Comparison of ENCODE assay signal across 8 cellular contexts in genomic region chr10:21517983-21518628, GRCh38. TPM values are rescaled to one million over a fixed set of nuclear protein-coding genes. Genes with fewer than 3 reads are reported as not detected.
DNase-seq lines count a peak whose midpoint lies in the region; ATAC-seq, FAIRE-seq and TF ChIP-seq lines count a peak whose summit lies in the region.

No MANE protein-coding gene starts in this region.

- BruUV-seq in GM12878 (replicated peaks; lab: Mats Ljungman, UMichigan) = no TSS peak

- H3K79me2 ChIP-seq in GM12878 (ENCODE audit: control insufficient read depth, insufficient read depth, low read length) = no peaks in the 10 kb centered on the region

- H3K4me2 ChIP-seq in GM12878 (ENCODE audit: control insufficient read depth, insufficient read depth) = peak overlapping the region; percentile 89

- peak overlapping the region; percentile 62 for H3K4me3 ChIP-seq in GM12878
- H3K4me3 ChIP-seq in thymus (ENCODE audit: low read length) = peak overlapping the region; percentile 68

- H3K27me3 ChIP-seq in GM12878 (replicated peaks in 1 of 2; ENCODE audit: control insufficient read depth in 2 of 2, insufficient read depth in 2 of 2, low read length in 1 of 2) (peaks cover 10 to 29% of the 10 kb centered on the region in 2 experiments), thymus (ENCODE audit: control insufficient read depth, insufficient read depth) (peaks cover 56% of the 10 kb centered on the region)

- TF ChIP-seq POLR2A in GM12878 (IDR thresholded peaks at IDR 0.05; ENCODE audit: low read depth, low read length) = no peak

- 4% methylated on average over 17 of the region's 17 CpGs for WGBS in GM12878 (ENCODE audit: insufficient coverage, insufficient replicate concordance, low lambda C conversion rate, missing lambda C conversion rate)
- WGBS in thymus = 3% methylated on average over 17 of the region's 17 CpGs

- ATAC-seq in GM12878 (peak; percentile 28; the same call in 2 of the 3 replicates), HG03521 (IDR thresholded peaks at IDR 0.05; ENCODE audit: unreplicated experiment) (no peak), HG03460 (IDR thresholded peaks at IDR 0.05; ENCODE audit: unreplicated experiment) (no peak), GM21723 (IDR thresholded peaks at IDR 0.05; ENCODE audit: unreplicated experiment) (no peak)

- RAD21 ChIA-PET in GM12878 (lab: Charles Lee; ENCODE audit: unreplicated experiment) = interaction anchor here (0.8 to 1.2 kb wide), 3 partner anchors 22 to 239 kb away, joined by 3 to 8 read pairs (median 3); no protein-coding TSS in a partner anchor

- no peak overlapping the region for H2AFZ ChIP-seq in GM12878 (ENCODE audit: control insufficient read depth, low read depth, low read length)

- no peak for TF ChIP-seq RAD21 in GM12878 (IDR thresholded peaks at IDR 0.05; ENCODE audit: insufficient read depth, low read depth, low read length)

- no peak for FAIRE-seq in GM12878 (lab: Jason Lieb, UNC)

- H3K9me3 ChIP-seq in GM12878 (replicated peaks; ENCODE audit: control insufficient read depth, insufficient read depth, low read length) (no peaks in the 10 kb centered on the region), thymus (ENCODE audit: control insufficient read depth) (no peaks in the 10 kb centered on the region)

- no peaks in the 10 kb centered on the region for H4K20me1 ChIP-seq in GM12878 (ENCODE audit: control insufficient read depth, insufficient read depth)

- no peak for TF ChIP-seq EP300 in GM12878 (IDR thresholded peaks at IDR 0.05; ENCODE audit: borderline replicate concordance in 1 of 2, control insufficient read depth in 1 of 2, low read depth in 2 of 2, low read length in 2 of 2)

- H3K27ac ChIP-seq in GM12878 (ENCODE audit: control insufficient read depth, insufficient read depth) (no peak overlapping the region), thymus (ENCODE audit: low read depth) (no peak overlapping the region)

- in situ Hi-C loops in GM12878 (cut with MboI) = no loop called here

- H3K4me1 ChIP-seq in GM12878 (ENCODE audit: control insufficient read depth, insufficient read depth, low read length) (peaks cover 21% of the 10 kb centered on the region), thymus (ENCODE audit: control insufficient read depth, insufficient read depth, low read length) (peaks cover 20% of the 10 kb centered on the region)

- no peak overlapping the region for H3K9ac ChIP-seq in GM12878 (ENCODE audit: control insufficient read depth, insufficient read depth, low read length)

- SMC1A ChIA-PET in GM12878 (lab: Charles Lee; ENCODE audit: uncharacterized antibody, unreplicated experiment) = interaction anchor here (0.5 to 1.5 kb wide), 9 partner anchors 15 to 459 kb away, joined by 3 to 6 read pairs (median 3); no protein-coding TSS in a partner anchor

- DNase-seq in HCEC 1CT (peak; percentile 31), NCI-H69 (lab: John Stamatoyannopoulos, UW) (peak; percentile 95), GM12878 (ENCODE audit: low read depth, low spot score) (no peak), left kidney (ENCODE audit: low read depth, low spot score) (peak; percentile 96)

- H3K36me3 ChIP-seq in GM12878 (ENCODE audit: control insufficient read depth in 2 of 2, insufficient read depth in 2 of 2, low read length in 1 of 2) (no peaks in the 10 kb centered on the region), thymus (ENCODE audit: control insufficient read depth, insufficient read depth) (no peaks in the 10 kb centered on the region)

- POLR2A ChIA-PET in GM12878 (lab: Charles Lee) = interaction anchor here (0.5 to 0.6 kb wide), 4 partner anchors 142 to 1473 kb away, joined by 3 to 6 read pairs (median 3); no protein-coding TSS in a partner anchor

- TF ChIP-seq CTCF in GM12878 (IDR thresholded peaks at IDR 0.05 in 2 of 3, conservative IDR thresholded peaks at IDR 0.05 in 1 of 3; ENCODE audit: control insufficient read depth in 2 of 3, extremely low read depth in 1 of 3, insufficient read depth in 1 of 3, low read depth in 3 of 3, low read length in 3 of 3) = no peak

- CTCF ChIA-PET in GM12878 (lab: Yijun Ruan, JAX) = interaction anchor here (0.7 to 1.0 kb wide), 4 partner anchors 12 to 213 kb away, joined by 3 to 4 read pairs (median 4); no protein-coding TSS in a partner anchor

- intact Hi-C loops in GM12878 (cut with micrococcal nuclease; ENCODE audit: unreplicated experiment) = no loop called here

TF ChIP-seq in GM12878, 131 proteins besides CTCF, POLR2A, EP300 and RAD21 (continues in another document):
- TF ChIP-seq MTA3 (IDR thresholded peaks at IDR 0.05; ENCODE audit: borderline replicate concordance, low read length) = no peak
- no peak for TF ChIP-seq SMARCA5 (IDR thresholded peaks at IDR 0.05)
- TF ChIP-seq, protein P1, sequence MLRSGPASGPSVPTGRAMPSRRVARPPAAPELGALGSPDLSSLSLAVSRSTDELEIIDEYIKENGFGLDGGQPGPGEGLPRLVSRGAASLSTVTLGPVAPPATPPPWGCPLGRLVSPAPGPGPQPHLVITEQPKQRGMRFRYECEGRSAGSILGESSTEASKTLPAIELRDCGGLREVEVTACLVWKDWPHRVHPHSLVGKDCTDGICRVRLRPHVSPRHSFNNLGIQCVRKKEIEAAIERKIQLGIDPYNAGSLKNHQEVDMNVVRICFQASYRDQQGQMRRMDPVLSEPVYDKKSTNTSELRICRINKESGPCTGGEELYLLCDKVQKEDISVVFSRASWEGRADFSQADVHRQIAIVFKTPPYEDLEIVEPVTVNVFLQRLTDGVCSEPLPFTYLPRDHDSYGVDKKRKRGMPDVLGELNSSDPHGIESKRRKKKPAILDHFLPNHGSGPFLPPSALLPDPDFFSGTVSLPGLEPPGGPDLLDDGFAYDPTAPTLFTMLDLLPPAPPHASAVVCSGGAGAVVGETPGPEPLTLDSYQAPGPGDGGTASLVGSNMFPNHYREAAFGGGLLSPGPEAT (IDR thresholded peaks at IDR 0.05; ENCODE audit: low read depth) = 0 out of 2 replicates have a peak, but pooled peaks have one; percentile 22

RNA-seq across cellular contexts. Expression of gene SKIDA1, which starts 7.4 kb away (rescaled TPM):
- total RNA-seq in GM12878 (2013; cell fraction: nucleolus; rRNA removed) = 0.22 and 0.35 TPM in 2 replicates
- total RNA-seq in GM12878 (2014; rRNA removed) (0.23 and 0.98 TPM in 2 replicates), GM12878 (2014; rRNA removed; fragmentation: Illumina TruSeq; extraction: Trizol) (0.28 and 0.45 TPM in 2 replicates), GM12878 (2021) (0.13 and 0.72 TPM in 2 replicates)
- not detected for polyA plus RNA-seq in GM12878 (2011; ENCODE audit: low read depth)
- polyA plus RNA-seq in GM12878 (2011; rRNA removed) (0.04 and 0.05 TPM in 2 replicates), GM12878 (2014; fragmentation: Illumina TruSeq; extraction: Trizol) (0.26 and 0.65 TPM in 2 replicates), GM12878 (2014; fragmentation: Nextera tagmentation; extraction: Ambion mirVana) (under 1 TPM; 0.08 to 0.29 TPM), GM12878 (2014; rRNA removed) (0.53 and 0.90 TPM in 2 replicates), GM12878 (2016; fragmentation: Nextera tagmentation; extraction: Ambion mirVana) (under 1 TPM; 0.63 to 0.78 TPM), thymus (0.73 TPM)
- 0.03 and 0.10 TPM in 2 replicates for polyA plus RNA-seq in GM12878 (2011; cell fraction: cytosol; rRNA removed)
- polyA plus RNA-seq in GM12878 (2011; cell fraction: nucleus; rRNA removed) = 0.06 TPM in 1 of 2 replicates, not detected in the other
- 0.16 and 0.28 TPM in 2 replicates for polyA plus RNA-seq in GM12878 (2012)
- 0.05 and 0.15 TPM in 2 replicates for polyA minus RNA-seq in GM12878 (2011; rRNA and poly(A)+ RNA removed)
- polyA minus RNA-seq in GM12878 (2011; cell fraction: cytosol; rRNA and poly(A)+ RNA removed) = not detected in 2 replicates
- not detected in 2 replicates for polyA minus RNA-seq in GM12878 (2011; cell fraction: nucleus; rRNA and poly(A)+ RNA removed)

RNA-seq across cellular contexts. Expression of gene MLLT10, which starts 15.9 kb away (rescaled TPM):
- total RNA-seq in GM12878 (2013; cell fraction: nucleolus; rRNA removed) = 240 and 255 TPM in 2 replicates
- total RNA-seq in GM12878 (2014; rRNA removed) (37.1 and 45.6 TPM in 2 replicates), GM12878 (2014; rRNA removed; fragmentation: Illumina TruSeq; extraction: Trizol) (27.5 and 30.1 TPM in 2 replicates), GM12878 (2021) (32.2 and 36.7 TPM in 2 replicates)
- 34.5 TPM for polyA plus RNA-seq in GM12878 (2011; ENCODE audit: low read depth)
- polyA plus RNA-seq in GM12878 (2011; rRNA removed) (61.1 and 61.5 TPM in 2 replicates), GM12878 (2014; fragmentation: Illumina TruSeq; extraction: Trizol) (29.5 and 39.5 TPM in 2 replicates), GM12878 (2014; fragmentation: Nextera tagmentation; extraction: Ambion mirVana) (10 to 100 TPM in 1 of 2 experiments, 1 to 10 TPM in 1; 8.7 to 12.1 TPM), GM12878 (2014; rRNA removed) (32.8 and 37.4 TPM in 2 replicates), GM12878 (2016; fragmentation: Nextera tagmentation; extraction: Ambion mirVana) (10 to 100 TPM; 13.8 to 16.3 TPM), thymus (23.0 TPM)
- 41.5 and 44.6 TPM in 2 replicates for polyA plus RNA-seq in GM12878 (2011; cell fraction: cytosol; rRNA removed)
- 63.2 and 68.2 TPM in 2 replicates for polyA plus RNA-seq in GM12878 (2011; cell fraction: nucleus; rRNA removed)
- polyA plus RNA-seq in GM12878 (2012) = 19.2 and 23.0 TPM in 2 replicates
- 95.6 and 97.9 TPM in 2 replicates for polyA minus RNA-seq in GM12878 (2011; rRNA and poly(A)+ RNA removed)
- polyA minus RNA-seq in GM12878 (2011; cell fraction: cytosol; rRNA and poly(A)+ RNA removed) = 15.5 and 19.3 TPM in 2 replicates
- polyA minus RNA-seq in GM12878 (2011; cell fraction: nucleus; rRNA and poly(A)+ RNA removed) = 74.1 and 152 TPM in 2 replicates
